ENCODE assay signal across 1 cellular context in the genomic region with DNA sequence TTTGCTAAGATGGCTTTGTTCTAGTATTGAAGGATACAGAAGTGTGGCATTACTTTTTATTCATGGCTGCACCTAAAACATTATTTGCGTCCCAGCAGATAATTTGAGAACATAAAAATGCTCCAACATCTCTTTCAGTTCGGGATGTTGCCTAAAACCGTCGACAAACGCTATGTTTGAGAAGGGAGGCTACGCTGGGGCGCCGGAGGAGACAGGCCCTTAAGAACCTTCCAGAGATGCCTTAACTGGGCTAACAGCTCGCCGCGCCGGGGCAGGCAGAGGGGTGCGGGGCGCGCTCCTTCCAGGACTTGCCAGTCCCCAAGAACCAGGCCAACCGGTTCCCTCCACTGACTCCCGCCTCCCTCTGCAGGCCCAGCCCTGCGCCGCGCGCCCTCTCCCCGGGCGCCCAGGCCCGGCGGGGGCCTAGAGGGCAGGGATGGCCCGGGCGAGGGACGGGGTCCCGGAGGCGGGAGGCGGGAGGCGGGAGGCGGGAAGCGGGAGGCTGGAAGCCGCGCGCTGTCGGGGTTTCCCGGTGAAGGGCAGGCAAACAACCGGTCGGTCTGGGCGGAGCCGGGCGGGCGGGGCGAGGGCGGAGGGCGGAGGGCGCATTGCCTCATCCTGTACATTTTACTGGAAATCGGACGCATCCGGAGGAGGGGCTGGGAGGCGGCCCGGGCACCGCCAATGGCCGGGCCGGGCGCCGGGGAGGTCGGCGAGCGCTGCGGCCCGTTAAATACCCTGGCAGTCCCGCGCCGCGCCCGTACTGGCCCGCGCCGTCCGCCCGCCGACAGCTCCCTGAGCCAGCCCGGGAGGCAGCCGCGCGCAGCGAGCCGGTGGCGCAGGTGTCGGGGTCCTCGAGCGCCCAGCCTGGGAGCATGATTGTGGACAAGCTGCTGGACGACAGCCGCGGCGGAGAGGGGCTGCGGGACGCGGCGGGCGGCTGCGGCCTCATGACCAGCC.
TF ChIP-seq lines count a peak whose summit lies in the region.

A gene with protein sequence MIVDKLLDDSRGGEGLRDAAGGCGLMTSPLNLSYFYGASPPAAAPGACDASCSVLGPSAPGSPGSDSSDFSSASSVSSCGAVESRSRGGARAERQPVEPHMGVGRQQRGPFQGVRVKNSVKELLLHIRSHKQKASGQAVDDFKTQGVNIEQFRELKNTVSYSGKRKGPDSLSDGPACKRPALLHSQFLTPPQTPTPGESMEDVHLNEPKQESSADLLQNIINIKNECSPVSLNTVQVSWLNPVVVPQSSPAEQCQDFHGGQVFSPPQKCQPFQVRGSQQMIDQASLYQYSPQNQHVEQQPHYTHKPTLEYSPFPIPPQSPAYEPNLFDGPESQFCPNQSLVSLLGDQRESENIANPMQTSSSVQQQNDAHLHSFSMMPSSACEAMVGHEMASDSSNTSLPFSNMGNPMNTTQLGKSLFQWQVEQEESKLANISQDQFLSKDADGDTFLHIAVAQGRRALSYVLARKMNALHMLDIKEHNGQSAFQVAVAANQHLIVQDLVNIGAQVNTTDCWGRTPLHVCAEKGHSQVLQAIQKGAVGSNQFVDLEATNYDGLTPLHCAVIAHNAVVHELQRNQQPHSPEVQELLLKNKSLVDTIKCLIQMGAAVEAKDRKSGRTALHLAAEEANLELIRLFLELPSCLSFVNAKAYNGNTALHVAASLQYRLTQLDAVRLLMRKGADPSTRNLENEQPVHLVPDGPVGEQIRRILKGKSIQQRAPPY (plus strand): TSS at position 761 of the 960 bp plus-strand sequence. CDS start 115 bp downstream, at position 876.

TF ChIP-seq in K562, 482 proteins besides CTCF, POLR2A, EP300 and RAD21 (continued from another document):
- TF ChIP-seq, protein P1, sequence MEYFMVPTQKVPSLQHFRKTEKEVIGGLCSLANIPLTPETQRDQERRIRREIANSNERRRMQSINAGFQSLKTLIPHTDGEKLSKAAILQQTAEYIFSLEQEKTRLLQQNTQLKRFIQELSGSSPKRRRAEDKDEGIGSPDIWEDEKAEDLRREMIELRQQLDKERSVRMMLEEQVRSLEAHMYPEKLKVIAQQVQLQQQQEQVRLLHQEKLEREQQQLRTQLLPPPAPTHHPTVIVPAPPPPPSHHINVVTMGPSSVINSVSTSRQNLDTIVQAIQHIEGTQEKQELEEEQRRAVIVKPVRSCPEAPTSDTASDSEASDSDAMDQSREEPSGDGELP (CRISPR knock-in tag; IDR thresholded peaks at IDR 0.05; ENCODE audit: borderline replicate concordance): no peak
- TF ChIP-seq SIN3A (IDR thresholded peaks at IDR 0.05; ENCODE audit: borderline replicate concordance in 2 of 2, control insufficient read depth in 1 of 2, low read depth in 2 of 2, low read length in 2 of 2): 0 out of 4 replicates have a peak, but pooled peaks of 1 of the 2 experiments have one; percentile 8
- TF ChIP-seq, protein P2, sequence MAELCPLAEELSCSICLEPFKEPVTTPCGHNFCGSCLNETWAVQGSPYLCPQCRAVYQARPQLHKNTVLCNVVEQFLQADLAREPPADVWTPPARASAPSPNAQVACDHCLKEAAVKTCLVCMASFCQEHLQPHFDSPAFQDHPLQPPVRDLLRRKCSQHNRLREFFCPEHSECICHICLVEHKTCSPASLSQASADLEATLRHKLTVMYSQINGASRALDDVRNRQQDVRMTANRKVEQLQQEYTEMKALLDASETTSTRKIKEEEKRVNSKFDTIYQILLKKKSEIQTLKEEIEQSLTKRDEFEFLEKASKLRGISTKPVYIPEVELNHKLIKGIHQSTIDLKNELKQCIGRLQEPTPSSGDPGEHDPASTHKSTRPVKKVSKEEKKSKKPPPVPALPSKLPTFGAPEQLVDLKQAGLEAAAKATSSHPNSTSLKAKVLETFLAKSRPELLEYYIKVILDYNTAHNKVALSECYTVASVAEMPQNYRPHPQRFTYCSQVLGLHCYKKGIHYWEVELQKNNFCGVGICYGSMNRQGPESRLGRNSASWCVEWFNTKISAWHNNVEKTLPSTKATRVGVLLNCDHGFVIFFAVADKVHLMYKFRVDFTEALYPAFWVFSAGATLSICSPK (IDR thresholded peaks at IDR 0.05; ENCODE audit: borderline replicate concordance): no peak
- no peak for TF ChIP-seq HDAC1 (IDR thresholded peaks at IDR 0.05)
- TF ChIP-seq, protein P3, sequence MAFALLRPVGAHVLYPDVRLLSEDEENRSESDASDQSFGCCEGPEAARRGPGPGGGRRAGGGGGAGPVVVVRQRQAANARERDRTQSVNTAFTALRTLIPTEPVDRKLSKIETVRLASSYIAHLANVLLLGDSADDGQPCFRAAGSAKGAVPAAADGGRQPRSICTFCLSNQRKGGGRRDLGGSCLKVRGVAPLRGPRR (CRISPR knock-in tag; IDR thresholded peaks at IDR 0.05): no peak
- no peak for TF ChIP-seq NCOR1 (IDR thresholded peaks at IDR 0.05)
- TF ChIP-seq ZNF274 (IDR thresholded peaks at IDR 0.05; ENCODE audit: borderline replicate concordance, low read depth, low read length): no peak
- TF ChIP-seq, protein P4, sequence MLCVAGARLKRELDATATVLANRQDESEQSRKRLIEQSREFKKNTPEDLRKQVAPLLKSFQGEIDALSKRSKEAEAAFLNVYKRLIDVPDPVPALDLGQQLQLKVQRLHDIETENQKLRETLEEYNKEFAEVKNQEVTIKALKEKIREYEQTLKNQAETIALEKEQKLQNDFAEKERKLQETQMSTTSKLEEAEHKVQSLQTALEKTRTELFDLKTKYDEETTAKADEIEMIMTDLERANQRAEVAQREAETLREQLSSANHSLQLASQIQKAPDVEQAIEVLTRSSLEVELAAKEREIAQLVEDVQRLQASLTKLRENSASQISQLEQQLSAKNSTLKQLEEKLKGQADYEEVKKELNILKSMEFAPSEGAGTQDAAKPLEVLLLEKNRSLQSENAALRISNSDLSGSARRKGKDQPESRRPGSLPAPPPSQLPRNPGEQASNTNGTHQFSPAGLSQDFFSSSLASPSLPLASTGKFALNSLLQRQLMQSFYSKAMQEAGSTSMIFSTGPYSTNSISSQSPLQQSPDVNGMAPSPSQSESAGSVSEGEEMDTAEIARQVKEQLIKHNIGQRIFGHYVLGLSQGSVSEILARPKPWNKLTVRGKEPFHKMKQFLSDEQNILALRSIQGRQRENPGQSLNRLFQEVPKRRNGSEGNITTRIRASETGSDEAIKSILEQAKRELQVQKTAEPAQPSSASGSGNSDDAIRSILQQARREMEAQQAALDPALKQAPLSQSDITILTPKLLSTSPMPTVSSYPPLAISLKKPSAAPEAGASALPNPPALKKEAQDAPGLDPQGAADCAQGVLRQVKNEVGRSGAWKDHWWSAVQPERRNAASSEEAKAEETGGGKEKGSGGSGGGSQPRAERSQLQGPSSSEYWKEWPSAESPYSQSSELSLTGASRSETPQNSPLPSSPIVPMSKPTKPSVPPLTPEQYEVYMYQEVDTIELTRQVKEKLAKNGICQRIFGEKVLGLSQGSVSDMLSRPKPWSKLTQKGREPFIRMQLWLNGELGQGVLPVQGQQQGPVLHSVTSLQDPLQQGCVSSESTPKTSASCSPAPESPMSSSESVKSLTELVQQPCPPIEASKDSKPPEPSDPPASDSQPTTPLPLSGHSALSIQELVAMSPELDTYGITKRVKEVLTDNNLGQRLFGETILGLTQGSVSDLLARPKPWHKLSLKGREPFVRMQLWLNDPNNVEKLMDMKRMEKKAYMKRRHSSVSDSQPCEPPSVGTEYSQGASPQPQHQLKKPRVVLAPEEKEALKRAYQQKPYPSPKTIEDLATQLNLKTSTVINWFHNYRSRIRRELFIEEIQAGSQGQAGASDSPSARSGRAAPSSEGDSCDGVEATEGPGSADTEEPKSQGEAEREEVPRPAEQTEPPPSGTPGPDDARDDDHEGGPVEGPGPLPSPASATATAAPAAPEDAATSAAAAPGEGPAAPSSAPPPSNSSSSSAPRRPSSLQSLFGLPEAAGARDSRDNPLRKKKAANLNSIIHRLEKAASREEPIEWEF (CRISPR knock-in tag; IDR thresholded peaks at IDR 0.05): no peak
- TF ChIP-seq, protein P5, sequence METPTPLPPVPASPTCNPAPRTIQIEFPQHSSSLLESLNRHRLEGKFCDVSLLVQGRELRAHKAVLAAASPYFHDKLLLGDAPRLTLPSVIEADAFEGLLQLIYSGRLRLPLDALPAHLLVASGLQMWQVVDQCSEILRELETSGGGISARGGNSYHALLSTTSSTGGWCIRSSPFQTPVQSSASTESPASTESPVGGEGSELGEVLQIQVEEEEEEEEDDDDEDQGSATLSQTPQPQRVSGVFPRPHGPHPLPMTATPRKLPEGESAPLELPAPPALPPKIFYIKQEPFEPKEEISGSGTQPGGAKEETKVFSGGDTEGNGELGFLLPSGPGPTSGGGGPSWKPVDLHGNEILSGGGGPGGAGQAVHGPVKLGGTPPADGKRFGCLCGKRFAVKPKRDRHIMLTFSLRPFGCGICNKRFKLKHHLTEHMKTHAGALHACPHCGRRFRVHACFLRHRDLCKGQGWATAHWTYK (CRISPR knock-in tag; IDR thresholded peaks at IDR 0.05): 0 out of 2 replicates have a peak, but pooled peaks have one; percentile 18
- no peak for TF ChIP-seq HOXB6 (CRISPR knock-in tag; IDR thresholded peaks at IDR 0.05; ENCODE audit: borderline replicate concordance)
- TF ChIP-seq NR2C1 (IDR thresholded peaks at IDR 0.05): no peak
- no peak for TF ChIP-seq NR2C1 (tag; IDR thresholded peaks at IDR 0.05)
- TF ChIP-seq, protein P6, sequence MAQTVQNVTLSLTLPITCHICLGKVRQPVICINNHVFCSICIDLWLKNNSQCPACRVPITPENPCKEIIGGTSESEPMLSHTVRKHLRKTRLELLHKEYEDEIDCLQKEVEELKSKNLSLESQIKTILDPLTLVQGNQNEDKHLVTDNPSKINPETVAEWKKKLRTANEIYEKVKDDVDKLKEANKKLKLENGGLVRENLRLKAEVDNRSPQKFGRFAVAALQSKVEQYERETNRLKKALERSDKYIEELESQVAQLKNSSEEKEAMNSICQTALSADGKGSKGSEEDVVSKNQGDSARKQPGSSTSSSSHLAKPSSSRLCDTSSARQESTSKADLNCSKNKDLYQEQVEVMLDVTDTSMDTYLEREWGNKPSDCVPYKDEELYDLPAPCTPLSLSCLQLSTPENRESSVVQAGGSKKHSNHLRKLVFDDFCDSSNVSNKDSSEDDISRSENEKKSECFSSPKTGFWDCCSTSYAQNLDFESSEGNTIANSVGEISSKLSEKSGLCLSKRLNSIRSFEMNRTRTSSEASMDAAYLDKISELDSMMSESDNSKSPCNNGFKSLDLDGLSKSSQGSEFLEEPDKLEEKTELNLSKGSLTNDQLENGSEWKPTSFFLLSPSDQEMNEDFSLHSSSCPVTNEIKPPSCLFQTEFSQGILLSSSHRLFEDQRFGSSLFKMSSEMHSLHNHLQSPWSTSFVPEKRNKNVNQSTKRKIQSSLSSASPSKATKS (CRISPR knock-in tag; IDR thresholded peaks at IDR 0.05): no peak
- 0 out of 2 replicates have a peak, but pooled peaks have one; percentile 33 for TF ChIP-seq JUND (IDR thresholded peaks at IDR 0.05; ENCODE audit: borderline replicate concordance, low read depth, low read length)
- TF ChIP-seq JUND (tag; IDR thresholded peaks at IDR 0.05; ENCODE audit: borderline replicate concordance, low read depth, low read length): no peak
- no peak for TF ChIP-seq TEAD1 (CRISPR knock-in tag; IDR thresholded peaks at IDR 0.05)
- TF ChIP-seq RBFOX2 (IDR thresholded peaks at IDR 0.05; ENCODE audit: low read depth, low read length): peak; percentile 96
- peak; percentile 71; the same call in 1 of the 2 replicates for TF ChIP-seq CEBPG (CRISPR knock-in tag; IDR thresholded peaks at IDR 0.05)
- TF ChIP-seq CEBPG (tag; conservative IDR thresholded peaks at IDR 0.05 in 1 of 2, IDR thresholded peaks at IDR 0.05 in 1 of 2): peak; percentile 74 to 76
- TF ChIP-seq IRF2 (CRISPR knock-in tag; IDR thresholded peaks at IDR 0.05): no peak
- TF ChIP-seq ZNF347 (CRISPR knock-in tag; IDR thresholded peaks at IDR 0.05; ENCODE audit: low read depth): no peak
- no peak for TF ChIP-seq ZNF830 (CRISPR knock-in tag; IDR thresholded peaks at IDR 0.05)
- TF ChIP-seq HNRNPK (IDR thresholded peaks at IDR 0.05; ENCODE audit: low read depth, low read length, poor library complexity, severe bottlenecking): peak; percentile 16
- TF ChIP-seq U2AF2 (optimal IDR thresholded peaks at IDR 0.05; ENCODE audit: low read depth, low read length): no peak
- TF ChIP-seq POLR3G (IDR thresholded peaks at IDR 0.05; ENCODE audit: extremely low read depth, insufficient read length, insufficient replicate concordance): no peak
- TF ChIP-seq, protein P7, sequence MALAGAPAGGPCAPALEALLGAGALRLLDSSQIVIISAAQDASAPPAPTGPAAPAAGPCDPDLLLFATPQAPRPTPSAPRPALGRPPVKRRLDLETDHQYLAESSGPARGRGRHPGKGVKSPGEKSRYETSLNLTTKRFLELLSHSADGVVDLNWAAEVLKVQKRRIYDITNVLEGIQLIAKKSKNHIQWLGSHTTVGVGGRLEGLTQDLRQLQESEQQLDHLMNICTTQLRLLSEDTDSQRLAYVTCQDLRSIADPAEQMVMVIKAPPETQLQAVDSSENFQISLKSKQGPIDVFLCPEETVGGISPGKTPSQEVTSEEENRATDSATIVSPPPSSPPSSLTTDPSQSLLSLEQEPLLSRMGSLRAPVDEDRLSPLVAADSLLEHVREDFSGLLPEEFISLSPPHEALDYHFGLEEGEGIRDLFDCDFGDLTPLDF (CRISPR knock-in tag; IDR thresholded peaks at IDR 0.05): peak; percentile 54; the same call in 1 of the 2 replicates
